ENCODE assay signal across 1 cellular context in genomic region chr5:111385970-111386831, GRCh38.
TF ChIP-seq lines count a peak whose summit lies in the region.

No MANE protein-coding gene starts in this region.

TF ChIP-seq in HEK293, 187 proteins besides CTCF, POLR2A, EP300 and RAD21 (continued from another document):
- TF ChIP-seq ZNF398 (tag by site-specific recombination; IDR thresholded peaks at IDR 0.05), result no peak
- TF ChIP-seq PRDM2 (tag by site-specific recombination; IDR thresholded peaks at IDR 0.05; ENCODE audit: borderline replicate concordance), result no peak
- peak; percentile 92 for TF ChIP-seq ZBTB44 (tag by site-specific recombination; IDR thresholded peaks at IDR 0.05)
- no peak for TF ChIP-seq ZNF239 (tag by site-specific recombination; IDR thresholded peaks at IDR 0.05)
- TF ChIP-seq OVOL3 (tag by site-specific recombination; IDR thresholded peaks at IDR 0.05), result 0 out of 2 replicates have a peak, but pooled peaks have one; percentile 49
- no peak for TF ChIP-seq GLI4 (tag by site-specific recombination; IDR thresholded peaks at IDR 0.05)
- no peak for TF ChIP-seq SP2 (tag by site-specific recombination; IDR thresholded peaks at IDR 0.05)
- TF ChIP-seq ZNF350 (tag by site-specific recombination; IDR thresholded peaks at IDR 0.05), result no peak
- TF ChIP-seq ZNF140 (tag by site-specific recombination; IDR thresholded peaks at IDR 0.05), result no peak
TF ChIP-seq in HEK293: peak in this region for 26.
